Comparison of ENCODE assay signal across 20 cellular contexts in genomic region chr14:64463873-64464272, GRCh38. TPM values are rescaled to one million over a fixed set of nuclear protein-coding genes. Genes with fewer than 3 reads are reported as not detected.
DNase-seq lines count a peak whose midpoint lies in the region; ATAC-seq, FAIRE-seq and TF ChIP-seq lines count a peak whose summit lies in the region.
"Had no signal": no experiment of that assay in that cellular context is flagged by ENCODE, and none has a peak within 500 bp of the region (broad histone marks: within the 10 kb centered on the region; RNA-seq: fewer than 3 reads in every experiment).

No MANE protein-coding gene starts in this region.

- POLR2A ChIA-PET in CD8-positive, alpha-beta T cell (lab: Charles Lee) = interaction anchor here (0.6 to 0.9 kb wide), 2 partner anchors 34 to 166 kb away, joined by 3 to 6 read pairs; no protein-coding TSS in a partner anchor

- DNase-seq in CD8-positive, alpha-beta T cell = no peak
- DNase-seq in frontal cortex (ENCODE audit: low spot score in 2 of 2) = no peak
- DNase-seq: COR-L47, DMS79, IMR-90, MV-4-11, NCI-H1417 treated with DMSO at 0.1 percent for 48 hours, NCI-H2029, NCI-H2171 treated with DMSO at 0.1 percent for 48 hours, NCI-H774, Peyer's patch, SHP77 had no signal

- intact Hi-C loops in CD8-positive, alpha-beta T cell (cut with DNase I, micrococcal nuclease) = no loop called here

- H4K20me1 ChIP-seq in BLaER1 = peaks cover 44% of the 10 kb centered on the region
- H4K20me1 ChIP-seq in SU-DHL-6 (ENCODE audit: low read depth, low read length) = no peaks in the 10 kb centered on the region

- peaks cover 13% of the 10 kb centered on the region for H3K36me3 Mint-ChIP-seq in CD8-positive, alpha-beta T cell
- peaks cover 17% of the 10 kb centered on the region for H3K36me3 Mint-ChIP-seq in nephron (ENCODE audit: low read depth)

- H3K27ac ChIP-seq in BLaER1 (no peak overlapping the region), SU-DHL-6 (ENCODE audit: low read depth, low read length) (peak overlapping the region; percentile 76)
- no peak overlapping the region for H3K27ac ChIP-seq in CD8-positive, alpha-beta T cell (ENCODE audit: low read depth, low read length)
- H3K27ac ChIP-seq: BLaER1 treated with 17β-estradiol and CSF1 and Interleukin-3, amounts not matched to agents 10 nM and 100 nM had no signal

- H3K9ac ChIP-seq in BLaER1 (no peak overlapping the region), SU-DHL-6 (ENCODE audit: low read length) (peak overlapping the region; percentile 62)

- CTCF ChIA-PET in CD8-positive, alpha-beta T cell (lab: Charles Lee) = interaction anchor here (0.8 to 2.4 kb wide), 8 partner anchors 15 to 75 kb away, joined by 3 to 10 read pairs (median 4); partner anchors contain the start of gene MTHFD1

- H3K27me3 Mint-ChIP-seq in CD8-positive, alpha-beta T cell (ENCODE audit: low read depth) = no peaks in the 10 kb centered on the region
- peaks cover 9% of the 10 kb centered on the region for H3K27me3 Mint-ChIP-seq in nephron (ENCODE audit: low read depth)

- H3K27ac Mint-ChIP-seq in CD8-positive, alpha-beta T cell = no peak overlapping the region
- no peak overlapping the region for H3K27ac Mint-ChIP-seq in nephron

- H3K27me3 ChIP-seq in BLaER1 (peaks cover 6% of the 10 kb centered on the region; the same call in 1 of the 2 replicates), SU-DHL-6 (ENCODE audit: low read length) (no peaks in the 10 kb centered on the region)
- H3K27me3 ChIP-seq in CD8-positive, alpha-beta T cell (ENCODE audit: insufficient read depth, low read length) = no peaks in the 10 kb centered on the region
- H3K27me3 ChIP-seq: Peyer's patch had no signal

- peaks cover 40% of the 10 kb centered on the region for H3K4me1 Mint-ChIP-seq in CD8-positive, alpha-beta T cell (ENCODE audit: low read depth)
- H3K4me1 Mint-ChIP-seq in nephron = peaks cover 6% of the 10 kb centered on the region

- H3K9me3 Mint-ChIP-seq in CD8-positive, alpha-beta T cell = no peaks in the 10 kb centered on the region
- no peaks in the 10 kb centered on the region for H3K9me3 Mint-ChIP-seq in nephron

- H3K9me2 ChIP-seq in SU-DHL-6 (replicated peaks; ENCODE audit: insufficient read depth, low read length) = no peaks in the 10 kb centered on the region

- no peak for FAIRE-seq in frontal cortex (lab: Jason Lieb, UNC)
- FAIRE-seq: G401.6, H1 had no signal

- peak overlapping the region; percentile 35 for H3K4me3 Mint-ChIP-seq in CD8-positive, alpha-beta T cell
- peak overlapping the region in 2 of 3 experiments; percentile 4 to 13 for H3K4me3 Mint-ChIP-seq in nephron

- no peak overlapping the region for H2AFZ ChIP-seq in SU-DHL-6 (ENCODE audit: low read depth, low read length, severe bottlenecking)

- ATAC-seq in CD8-positive, alpha-beta T cell = no peak
- ATAC-seq in GM19351 (IDR thresholded peaks at IDR 0.05; ENCODE audit: unreplicated experiment) (no peak), GM21447 (IDR thresholded peaks at IDR 0.05; ENCODE audit: unreplicated experiment) (no peak)

- H3F3A ChIP-seq in SU-DHL-6 (ENCODE audit: insufficient read depth) = peaks cover 59% of the 10 kb centered on the region

- H3K4me3 ChIP-seq in BLaER1 = no peak overlapping the region
- H3K4me3 ChIP-seq in CD8-positive, alpha-beta T cell (ENCODE audit: low read depth, low read length) = no peak overlapping the region
- peak overlapping the region; percentile 62 for H3K4me3 ChIP-seq in SU-DHL-6 (ENCODE audit: insufficient read depth, low read length, poor library complexity, severe bottlenecking)

- H3K36me3 ChIP-seq in BLaER1 = peaks cover 32% of the 10 kb centered on the region
- H3K36me3 ChIP-seq in CD8-positive, alpha-beta T cell (ENCODE audit: insufficient read depth, low read length) = no peaks in the 10 kb centered on the region
- H3K36me3 ChIP-seq in SU-DHL-6 (ENCODE audit: low read length) = no peaks in the 10 kb centered on the region

- no peak for TF ChIP-seq CTCF in CD8-positive, alpha-beta T cell (IDR thresholded peaks at IDR 0.05)
- TF ChIP-seq CTCF in SU-DHL-6 (IDR thresholded peaks at IDR 0.05; ENCODE audit: insufficient read depth, low read length, poor library complexity, severe bottlenecking) = no peak
- no peak for TF ChIP-seq CTCF in nephron (IDR thresholded peaks at IDR 0.05; ENCODE audit: unreplicated experiment in 3 of 3)

- no peaks in the 10 kb centered on the region; the same call in 1 of the 2 replicates for H3K79me2 ChIP-seq in SU-DHL-6 (ENCODE audit: insufficient read depth, low read length)

- peaks cover 15% of the 10 kb centered on the region for H3K4me1 ChIP-seq in BLaER1
- H3K4me1 ChIP-seq in CD8-positive, alpha-beta T cell (ENCODE audit: insufficient read depth, low read length) = peaks cover 24% of the 10 kb centered on the region

- H3K4me2 ChIP-seq in BLaER1 = peak overlapping the region; percentile 86; the same call in 1 of the 2 replicates
- H3K4me2 ChIP-seq in SU-DHL-6 (ENCODE audit: low read depth, low read length, poor library complexity, severe bottlenecking) = peak overlapping the region; percentile 91

- H3K9me3 ChIP-seq in BLaER1 = no peaks in the 10 kb centered on the region
- no peaks in the 10 kb centered on the region for H3K9me3 ChIP-seq in CD8-positive, alpha-beta T cell (ENCODE audit: low read length)
- no peaks in the 10 kb centered on the region for H3K9me3 ChIP-seq in SU-DHL-6 (ENCODE audit: insufficient read depth, low read length)
- H3K9me3 ChIP-seq: BLaER1 treated with 17β-estradiol and CSF1 and Interleukin-3, amounts not matched to agents 10 nM and 100 nM; Peyer's patch had no signal

RNA-seq across cellular contexts. Expression of gene AKAP5, which starts 1.4 kb away (rescaled TPM):
- 1 to 10 TPM; 3.7 TPM for total RNA-seq in CD8-positive, alpha-beta T cell
- total RNA-seq in frontal cortex = 37.5 TPM

RNA-seq across cellular contexts. Expression of gene ZBTB25, which starts 39.8 kb away (rescaled TPM):
- 10 to 100 TPM; 42.3 to 43.8 TPM for total RNA-seq in CD8-positive, alpha-beta T cell
- 15.5 TPM for total RNA-seq in frontal cortex

RNA-seq across cellular contexts. Expression of gene ZBTB1, which starts 40.7 kb away (rescaled TPM):
- total RNA-seq in CD8-positive, alpha-beta T cell = 100 to 1,000 TPM; 200 to 205 TPM
- total RNA-seq in frontal cortex = 52.2 TPM
